19 cellular contexts compared by ENCODE assay signal in genomic region chr18:34495434-34495833, GRCh38.
DNase-seq lines count a peak whose midpoint lies in the region; ATAC-seq, FAIRE-seq and TF ChIP-seq lines count a peak whose summit lies in the region.
"Had no signal": no experiment of that assay in that cellular context is flagged by ENCODE, and none has a peak within 500 bp of the region (broad histone marks: within the 10 kb centered on the region; RNA-seq: fewer than 3 reads in every experiment).

No MANE protein-coding gene starts in this region.

- TF ChIP-seq POLR2A in GM12892 (IDR thresholded peaks at IDR 0.05; ENCODE audit: low read depth, low read length), result no peak

- H3K4me3 ChIP-seq in right cardiac atrium (ENCODE audit: low read length) (peak overlapping the region; percentile 28), iPS-11a (ENCODE audit: low read depth, low read length) (peak overlapping the region; percentile 14)
- H3K4me3 ChIP-seq: breast epithelium had no signal

- WGBS in right cardiac atrium, result 32% methylated on average over 6 of the region's 6 CpGs

- no peak overlapping the region for H3K27ac Mint-ChIP-seq in type B pancreatic cell
- H3K27ac Mint-ChIP-seq: activated T-helper 1 cell treated with anti-CD3 and anti-CD28 coated beads, Interleukin-12 subunit alpha, Interleukin-12 subunit beta, Interleukin-2, Interleukin-4 antibody, amounts not matched to agents 30 ng/mL and 10 ng/mL and 1 ng/mL, durations not matched to agents 14 hours and 24 hours and 36 hours; T-helper 1 cell treated with Interleukin-12 subunit alpha and Interleukin-12 subunit beta and Interleukin-4 antibody, amounts not matched to agents 30 μg/mL and 1 μg/mL, for 36 hours had no signal

- H3K27me3 ChIP-seq in right cardiac atrium (ENCODE audit: control insufficient read depth, insufficient read depth), result no peaks in the 10 kb centered on the region
- H3K27me3 ChIP-seq: breast epithelium had no signal

- DNase-seq in right cardiac atrium (no peak), Right ventricle myocardium superior (no peak), OCI-M1 (lab: John Stamatoyannopoulos, UW) (peak; percentile 88), type B pancreatic cell (ENCODE audit: extremely low spot score, unreplicated experiment) (no peak), GM12892 (ENCODE audit: insufficient read length) (no peak), NCI-H2227 treated with DMSO at 0.1 percent for 48 hours (lab: John Stamatoyannopoulos, UW) (no peak)
- DNase-seq: dermis blood vessel endothelial cell; left colon; NCI-H1092 treated with DMSO at 0.1 percent for 48 hours; NCI-H2107; NCI-H748 treated with DMSO at 0.1 percent for 48 hours; RPMI8226; stimulated activated CD4-positive, alpha-beta T cell treated with anti-CD3 and anti-CD28 coated beads, Interleukin-2, amount 100 ng/mL, for 48 hours had no signal

- H3K9me3 Mint-ChIP-seq in type B pancreatic cell, result no peaks in the 10 kb centered on the region
- H3K9me3 Mint-ChIP-seq: activated T-helper 1 cell treated with anti-CD3 and anti-CD28 coated beads, Interleukin-12 subunit alpha, Interleukin-12 subunit beta, Interleukin-2, Interleukin-4 antibody, amounts not matched to agents 30 ng/mL and 10 ng/mL and 1 ng/mL, durations not matched to agents 14 hours and 24 hours and 36 hours; T-helper 1 cell treated with Interleukin-12 subunit alpha and Interleukin-12 subunit beta and Interleukin-4 antibody, amounts not matched to agents 30 μg/mL and 1 μg/mL, for 36 hours had no signal

- no peaks in the 10 kb centered on the region for H3K9me3 ChIP-seq in right cardiac atrium (ENCODE audit: control insufficient read depth, low read length)
- H3K9me3 ChIP-seq: breast epithelium had no signal

- peaks cover 4% of the 10 kb centered on the region for H3K4me1 Mint-ChIP-seq in type B pancreatic cell (ENCODE audit: unreplicated experiment)

- no peak for TF ChIP-seq CTCF in type B pancreatic cell (conservative IDR thresholded peaks at IDR 0.05)

- no peak for FAIRE-seq in GM12892 (lab: Jason Lieb, UNC)

- peaks cover 62% of the 10 kb centered on the region for H3K27me3 Mint-ChIP-seq in type B pancreatic cell

- ATAC-seq in right cardiac atrium (no peak), Right ventricle myocardium superior (ENCODE audit: poor library complexity) (no peak), GM18520 (IDR thresholded peaks at IDR 0.05; ENCODE audit: unreplicated experiment) (no peak)
- ATAC-seq: esophagus mucosa, left colon had no signal

- no peaks in the 10 kb centered on the region for H3K36me3 Mint-ChIP-seq in type B pancreatic cell

- intact Hi-C loops in right cardiac atrium (cut with DNase I) (no loop called here), Right ventricle myocardium superior (cut with DNase I) (loop anchor here (5.0 kb wide), 1 partner anchor 97 kb away; no protein-coding TSS in a partner anchor)

- H3K4me1 ChIP-seq in right cardiac atrium (ENCODE audit: control insufficient read depth, insufficient read depth, low read length), result no peaks in the 10 kb centered on the region
- H3K4me1 ChIP-seq: breast epithelium had no signal

- no peak overlapping the region for H3K27ac ChIP-seq in right cardiac atrium (ENCODE audit: low read length)
- H3K27ac ChIP-seq: breast epithelium had no signal

- H3K4me3 Mint-ChIP-seq in type B pancreatic cell, result peak overlapping the region; percentile 79
- H3K4me3 Mint-ChIP-seq: activated T-helper 1 cell treated with anti-CD3 and anti-CD28 coated beads, Interleukin-12 subunit alpha, Interleukin-12 subunit beta, Interleukin-2, Interleukin-4 antibody, amounts not matched to agents 30 ng/mL and 10 ng/mL and 1 ng/mL, durations not matched to agents 14 hours and 24 hours and 36 hours; T-helper 1 cell treated with Interleukin-12 subunit alpha and Interleukin-12 subunit beta and Interleukin-4 antibody, amounts not matched to agents 30 μg/mL and 1 μg/mL, for 36 hours had no signal
